Comparison of ENCODE assay signal across 8 cellular contexts in the genomic region with DNA sequence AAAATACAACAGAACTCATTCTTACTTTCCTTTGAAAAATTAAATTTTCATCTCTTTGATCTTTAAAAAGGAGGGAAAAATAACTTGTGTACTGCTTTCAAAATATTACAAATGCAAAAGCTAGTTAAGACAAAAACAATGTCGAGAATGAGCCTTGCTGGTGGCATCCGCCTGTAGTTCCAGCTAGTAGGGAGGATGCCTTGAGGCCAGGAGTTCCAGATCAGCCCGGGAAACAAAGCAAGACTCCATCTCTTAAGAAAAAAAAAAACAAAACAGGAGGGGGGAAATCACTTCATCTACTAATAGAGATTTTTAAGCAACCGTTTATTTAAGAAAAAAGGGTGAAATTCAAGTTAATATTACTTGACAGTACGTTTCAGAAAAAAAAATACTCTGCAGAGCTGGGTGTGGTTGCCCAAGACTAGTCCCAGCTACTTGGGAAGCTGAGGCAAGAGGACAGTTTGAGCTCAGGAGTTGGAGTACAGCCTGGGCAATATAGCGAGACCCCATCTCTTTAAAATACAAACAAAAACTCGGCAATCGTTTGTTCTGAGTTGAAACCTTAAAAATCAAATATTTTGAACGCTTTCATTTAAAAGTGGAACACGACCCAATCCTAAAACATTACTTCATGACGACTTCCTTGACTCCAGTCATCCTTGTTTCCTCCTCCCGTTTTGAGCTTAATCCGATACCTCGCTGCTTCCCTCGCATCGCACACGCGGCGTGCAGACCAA. TPM values are rescaled to one million over a fixed set of nuclear protein-coding genes. Genes with fewer than 3 reads are reported as not detected.
DNase-seq lines count a peak whose midpoint lies in the region; ATAC-seq, FAIRE-seq and TF ChIP-seq lines count a peak whose summit lies in the region.

No MANE protein-coding gene starts in this region.

- H4K8ac ChIP-seq in H9 (replicated peaks; ENCODE audit: insufficient read length, low read depth, low read length), result no peak overlapping the region

- H3K9me3 ChIP-seq in A549 (no peaks in the 10 kb centered on the region), H9 (ENCODE audit: control insufficient read depth, low read depth, low read length) (no peaks in the 10 kb centered on the region), liver (ENCODE audit: control insufficient read depth in 4 of 4, low read length in 3 of 4) (no peaks in the 10 kb centered on the region), upper lobe of left lung (no peaks in the 10 kb centered on the region)

- TF ChIP-seq POLR2A in A549 (IDR thresholded peaks at IDR 0.05; ENCODE audit: low read length), result no peak
- TF ChIP-seq POLR2A in upper lobe of left lung (IDR thresholded peaks at IDR 0.05), result no peak

- no peak for TF ChIP-seq CTCF in A549 (IDR thresholded peaks at IDR 0.05)
- no peak for TF ChIP-seq CTCF in H9 (conservative IDR thresholded peaks at IDR 0.05)
- TF ChIP-seq CTCF in liver (IDR thresholded peaks at IDR 0.05; ENCODE audit: low read depth, low read length, missing input control), result no peak
- TF ChIP-seq CTCF in upper lobe of left lung (IDR thresholded peaks at IDR 0.05), result no peak

- peak overlapping the region; percentile 83 for H3K9ac ChIP-seq in H9 (ENCODE audit: extremely low read depth, insufficient read length, low read length)
- H3K9ac ChIP-seq in liver (ENCODE audit: low read depth in 1 of 2, low read length in 2 of 2), result peak overlapping the region; percentile 39 to 69

- H2AFZ ChIP-seq in H9 (ENCODE audit: low read length), result no peak overlapping the region

- DNase-seq in A549 (ENCODE audit: low read depth in 1 of 2, low spot score in 1 of 2), result no peak
- no peak for DNase-seq in H9
- peak; percentile 56 for DNase-seq in amniotic stem cell (lab: John Stamatoyannopoulos, UW)
- DNase-seq in upper lobe of left lung, result no peak
- DNase-seq in GDM1 (lab: John Stamatoyannopoulos, UW), result no peak
- DNase-seq in SHP77 (lab: John Stamatoyannopoulos, UW), result no peak
- DNase-seq in stimulated activated CD4-positive, alpha-beta T cell treated with anti-CD3 and anti-CD28 coated beads, Interleukin-4, amount 100 ng/mL, for 4 hours, result no peak

- H3K14ac ChIP-seq in H9 (ENCODE audit: insufficient read depth, low read length), result no peak overlapping the region

- peaks cover 0 to 3% of the 10 kb centered on the region in 2 experiments; a peak in 2 of 5 replicates for H3K9me3 Mint-ChIP-seq in H9

- TF ChIP-seq RAD21 in A549 (conservative IDR thresholded peaks at IDR 0.05 in 1 of 2, IDR thresholded peaks at IDR 0.05 in 1 of 2) (no peak), liver (IDR thresholded peaks at IDR 0.05) (no peak)

- H3K27ac Mint-ChIP-seq in H9, result peak overlapping the region; percentile 2 to 93 (median 64); a peak in 4 of 7 replicates

- no peak overlapping the region for H2BK15ac ChIP-seq in H9 (ENCODE audit: low read depth, low read length)

- H3K27ac ChIP-seq in A549 (peak overlapping the region; percentile 91 to 100), H9 (ENCODE audit: insufficient read length, low read depth, low read length) (no peak overlapping the region), liver (ENCODE audit: low read depth in 1 of 2, low read length in 2 of 2) (peak overlapping the region; percentile 95 to 98), upper lobe of left lung (peak overlapping the region; percentile 88 to 100 (median 98))

- no peak overlapping the region for H3K56ac ChIP-seq in H9 (ENCODE audit: insufficient read length, low read depth, low read length)

- H3K79me2 ChIP-seq in H9 (ENCODE audit: insufficient read depth, low read length), result peaks cover 22% of the 10 kb centered on the region; the same call in 1 of the 2 replicates

- no peaks in the 10 kb centered on the region for H3K36me3 Mint-ChIP-seq in H9 (ENCODE audit: insufficient read depth in 1 of 3, low read depth in 3 of 3)

- peaks cover 11% of the 10 kb centered on the region for H3K23me2 ChIP-seq in H9 (ENCODE audit: insufficient read length, low read depth, low read length, poor library complexity, severe bottlenecking)

- H3K4me3 ChIP-seq in A549 (peak overlapping the region; percentile 72), liver (ENCODE audit: low read depth in 1 of 3, low read length in 3 of 3) (peak overlapping the region; percentile 76 to 95 (median 82)), upper lobe of left lung (peak overlapping the region; percentile 69 to 95 (median 85))

- H2AK5ac ChIP-seq in H9 (ENCODE audit: insufficient read length, low read length), result no peak overlapping the region

- peaks cover 35% of the 10 kb centered on the region; the same call in 2 of the 3 replicates for H3K4me1 ChIP-seq in A549
- H3K4me1 ChIP-seq in H9 (ENCODE audit: insufficient read depth, low read length), result no peaks in the 10 kb centered on the region; the same call in 1 of the 2 replicates
- H3K4me1 ChIP-seq in liver (ENCODE audit: control insufficient read depth in 4 of 4, insufficient read depth in 4 of 4, low read length in 3 of 4), result peaks cover 3 to 48% (median 35%) of the 10 kb centered on the region in 4 donors
- H3K4me1 ChIP-seq in upper lobe of left lung, result peaks cover 22 to 41% (median 27%) of the 10 kb centered on the region in 4 donors

- no peak overlapping the region for H3K4ac ChIP-seq in H9 (ENCODE audit: low read depth, low read length)

- no peak overlapping the region for H4K91ac ChIP-seq in H9 (ENCODE audit: insufficient read length, low read depth, low read length)

- TF ChIP-seq EP300 in A549 (IDR thresholded peaks at IDR 0.05), result no peak
- no peak for TF ChIP-seq EP300 in upper lobe of left lung (IDR thresholded peaks at IDR 0.05)

- POLR2A ChIA-PET in A549 (lab: Yijun Ruan, JAX), result no interaction called here

- no peak for FAIRE-seq in A549 (lab: Jason Lieb, UNC)

- peaks cover 3% of the 10 kb centered on the region for H3K79me1 ChIP-seq in H9 (ENCODE audit: insufficient read depth, low read depth, low read length, poor library complexity, severe bottlenecking)

- H3K27me3 Mint-ChIP-seq in H9 (ENCODE audit: low read depth), result no peaks in the 10 kb centered on the region; the same call in 1 of the 2 replicates

- H2BK20ac ChIP-seq in H9 (ENCODE audit: low read depth, low read length, poor library complexity, severe bottlenecking), result no peak overlapping the region

- no peak for ATAC-seq in A549
- no peak for ATAC-seq in upper lobe of left lung (ENCODE audit: low FRiP score in 2 of 2)

- H3K18ac ChIP-seq in H9 (ENCODE audit: insufficient read length, low read depth, low read length), result peak overlapping the region; percentile 79

- H3K4me3 Mint-ChIP-seq in H9, result peak overlapping the region; percentile 80 to 92

- no peaks in the 10 kb centered on the region for H3K27me3 ChIP-seq in H9 (ENCODE audit: insufficient read depth, low read length)
- no peaks in the 10 kb centered on the region for H3K27me3 ChIP-seq in liver (ENCODE audit: control insufficient read depth in 4 of 4, insufficient read depth in 4 of 4, low read length in 3 of 4)
- H3K27me3 ChIP-seq in upper lobe of left lung, result no peaks in the 10 kb centered on the region

- peak overlapping the region; percentile 62 for H2BK12ac ChIP-seq in H9 (ENCODE audit: insufficient read length, low read depth, low read length)

- no peak overlapping the region for H2BK5ac ChIP-seq in H9 (ENCODE audit: insufficient read length, low read length)

- H3K36me3 ChIP-seq in liver (ENCODE audit: control insufficient read depth in 4 of 4, insufficient read depth in 3 of 4, low read depth in 1 of 4, low read length in 3 of 4) (no peaks in the 10 kb centered on the region), upper lobe of left lung (no peaks in the 10 kb centered on the region)

- peak overlapping the region; percentile 90 for H2BK120ac ChIP-seq in H9 (ENCODE audit: low read depth, low read length, poor library complexity, severe bottlenecking)

- H3K4me1 Mint-ChIP-seq in H9, result peaks cover 44% of the 10 kb centered on the region in 2 experiments

- H3K4me2 ChIP-seq in A549 (peak overlapping the region; percentile 92), H9 (ENCODE audit: insufficient read depth, insufficient read length, low read length) (peak overlapping the region; percentile 99)

- peak overlapping the region; percentile 83 for H3K23ac ChIP-seq in H9 (ENCODE audit: insufficient read length, low read depth, low read length)

- H4K5ac ChIP-seq in H9 (ENCODE audit: insufficient read length, low read depth, low read length), result no peak overlapping the region

- CTCF ChIA-PET in A549 (lab: Yijun Ruan, JAX), result no interaction called here

- no peaks in the 10 kb centered on the region for H4K20me1 ChIP-seq in H9 (ENCODE audit: control insufficient read depth, insufficient read depth, insufficient read length)

- no peak overlapping the region for H3T11ph ChIP-seq in H9 (ENCODE audit: low read length)

- 5% methylated on average over 19 of the region's 19 CpGs for WGBS in A549 (ENCODE audit: missing lambda C conversion rate)
- WGBS in H9 (ENCODE audit: extremely low coverage, insufficient read length, low lambda C conversion rate), result no CpG with 5 or more reads among the region's 19 CpGs
- 10% methylated on average over 19 of the region's 19 CpGs for WGBS in liver
- WGBS in upper lobe of left lung, 2 donors, result 10 to 13% methylated on average over 19 of the region's 19 CpGs

RNA-seq across cellular contexts. Expression of a gene that starts 1.2 kb away (rescaled TPM):
- polyA plus RNA-seq in A549 (2011; rRNA removed) (81.8 and 86.6 TPM in 2 replicates), A549 (2017; fragmentation: RNase III; extraction: RNeasy Plus Mini Kit Qiagen cat#74134 plus additional on column Dnase treatment) (48.1 to 50.7 TPM (median 48.9 TPM) in 3 replicates), liver (10 to 100 TPM; 20.7 to 23.3 TPM)
- 19.6 and 25.4 TPM in 2 replicates for polyA plus RNA-seq in A549 (2012; cell fraction: cytosol; rRNA removed)
- polyA plus RNA-seq in A549 (2012; cell fraction: nucleus; rRNA removed), result 14.9 and 20.9 TPM in 2 replicates
- 56.5 and 78.2 TPM in 2 replicates for polyA minus RNA-seq in A549 (2011; rRNA and poly(A)+ RNA removed)
- total RNA-seq in H9 (2021) (71.7 and 71.8 TPM in 2 replicates), liver (10 to 100 TPM; 23.7 to 42.0 TPM), upper lobe of left lung (100 to 1,000 TPM in 1 of 6 donors, 10 to 100 TPM in 5; 38.9 to 104 (median 43.4) TPM)

RNA-seq across cellular contexts. Expression of a gene that starts 50.5 kb away (rescaled TPM):
- polyA plus RNA-seq in A549 (2011; rRNA removed) (11.7 and 12.6 TPM in 2 replicates), A549 (2017; fragmentation: RNase III; extraction: RNeasy Plus Mini Kit Qiagen cat#74134 plus additional on column Dnase treatment) (4.5 to 7.0 TPM (median 5.1 TPM) in 3 replicates), liver (10 to 100 TPM; 34.8 to 58.6 TPM)
- polyA plus RNA-seq in A549 (2012; cell fraction: cytosol; rRNA removed), result 2.3 and 2.5 TPM in 2 replicates
- polyA plus RNA-seq in A549 (2012; cell fraction: nucleus; rRNA removed), result 2.0 and 2.5 TPM in 2 replicates
- 3.6 and 3.9 TPM in 2 replicates for polyA minus RNA-seq in A549 (2011; rRNA and poly(A)+ RNA removed)
- total RNA-seq in H9 (2021) (3.4 and 3.9 TPM in 2 replicates), liver (10 to 100 TPM; 39.3 to 74.0 TPM), upper lobe of left lung (10 to 100 TPM; 49.2 to 70.8 (median 58.0) TPM)

RNA-seq across cellular contexts. Expression of a gene that starts 50.6 kb away (rescaled TPM):
- 4.2 and 6.9 TPM in 2 replicates for polyA plus RNA-seq in A549 (2011; rRNA removed)
- 0.91 and 1.3 TPM in 2 replicates for polyA plus RNA-seq in A549 (2012; cell fraction: cytosol; rRNA removed)
- polyA plus RNA-seq in A549 (2012; cell fraction: nucleus; rRNA removed), result 0.53 and 1.4 TPM in 2 replicates
- polyA plus RNA-seq in A549 (2017; fragmentation: RNase III; extraction: RNeasy Plus Mini Kit Qiagen cat#74134 plus additional on column Dnase treatment), result 5.3 to 6.8 TPM (median 5.7 TPM) in 3 replicates
- 4.3 and 5.1 TPM in 2 replicates for polyA minus RNA-seq in A549 (2011; rRNA and poly(A)+ RNA removed)
- total RNA-seq in H9 (2021), result 6.6 and 7.5 TPM in 2 replicates
- 10 to 100 TPM; 29.4 to 44.5 TPM for total RNA-seq in liver
- polyA plus RNA-seq in liver, result 10 to 100 TPM; 16.9 to 17.6 TPM
- 10 to 100 TPM; 24.3 to 66.4 (median 51.8) TPM for total RNA-seq in upper lobe of left lung
